8 cellular contexts compared by ENCODE assay signal in the genomic region with DNA sequence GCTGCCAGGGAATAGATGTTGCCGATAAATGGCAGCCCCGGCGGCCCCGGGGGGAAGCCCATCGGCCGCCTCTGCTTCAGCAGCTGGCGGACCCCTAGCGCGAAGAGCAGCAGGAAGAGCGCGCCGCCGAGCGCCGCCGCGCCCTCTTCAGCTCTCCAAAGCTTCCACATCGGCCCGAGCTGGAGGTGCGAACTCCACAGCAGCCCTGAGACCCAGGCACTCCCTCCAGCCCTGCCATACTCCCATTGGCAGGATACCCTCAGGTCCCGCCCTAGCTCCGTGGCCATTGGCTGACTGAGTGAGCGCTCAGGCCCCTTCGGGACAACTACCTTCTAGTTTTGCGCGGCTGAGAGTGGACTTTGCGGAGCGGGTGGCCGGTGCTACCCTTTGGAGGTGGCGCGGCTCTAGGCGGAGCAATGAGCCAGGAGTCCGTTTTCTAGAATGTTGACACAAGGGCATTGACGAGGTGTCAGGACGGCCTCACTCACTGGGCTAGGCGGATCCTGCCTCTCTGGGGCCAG. TPM values are rescaled to one million over a fixed set of nuclear protein-coding genes. Genes with fewer than 3 reads are reported as not detected.
A peak's percentile ranks its signal among the peaks of the same experiment; 100 is the strongest.
DNase-seq lines count a peak whose midpoint lies in the region; ATAC-seq, FAIRE-seq and TF ChIP-seq lines count a peak whose summit lies in the region.

A gene with protein sequence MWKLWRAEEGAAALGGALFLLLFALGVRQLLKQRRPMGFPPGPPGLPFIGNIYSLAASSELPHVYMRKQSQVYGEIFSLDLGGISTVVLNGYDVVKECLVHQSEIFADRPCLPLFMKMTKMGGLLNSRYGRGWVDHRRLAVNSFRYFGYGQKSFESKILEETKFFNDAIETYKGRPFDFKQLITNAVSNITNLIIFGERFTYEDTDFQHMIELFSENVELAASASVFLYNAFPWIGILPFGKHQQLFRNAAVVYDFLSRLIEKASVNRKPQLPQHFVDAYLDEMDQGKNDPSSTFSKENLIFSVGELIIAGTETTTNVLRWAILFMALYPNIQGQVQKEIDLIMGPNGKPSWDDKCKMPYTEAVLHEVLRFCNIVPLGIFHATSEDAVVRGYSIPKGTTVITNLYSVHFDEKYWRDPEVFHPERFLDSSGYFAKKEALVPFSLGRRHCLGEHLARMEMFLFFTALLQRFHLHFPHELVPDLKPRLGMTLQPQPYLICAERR (minus strand): TSS at position 196 of the 521 bp plus-strand sequence. CDS start 26 bp downstream, at position 170.

- no peak within 1 kb of the TSS for H2AK5ac ChIP-seq in trophoblast cell (ENCODE audit: low read length)

- H4K12ac ChIP-seq in trophoblast cell (ENCODE audit: low read depth, low read length): peak within 1 kb of the TSS; percentile 68

- peak within 1 kb of the TSS; percentile 54 for H3K14ac ChIP-seq in trophoblast cell (ENCODE audit: low read length)

- no peaks in the 10 kb centered on the region for H3K9me3 Mint-ChIP-seq in type B pancreatic cell

- H2BK120ac ChIP-seq in trophoblast cell (ENCODE audit: insufficient read depth, low read length, poor library complexity): peak within 1 kb of the TSS; percentile 34

- H3K9me3 ChIP-seq in adipocyte (ENCODE audit: control insufficient read depth, low read length) (no peaks in the 10 kb centered on the region), cardiac muscle cell (ENCODE audit: low read depth) (no peaks in the 10 kb centered on the region), trophoblast cell (ENCODE audit: insufficient read depth, low read depth, low read length) (no peaks in the 10 kb centered on the region)

- H3K79me1 ChIP-seq in trophoblast cell (ENCODE audit: low read length): peaks cover 8% of the 10 kb centered on the region

- no peak within 1 kb of the TSS for H3K4ac ChIP-seq in trophoblast cell (ENCODE audit: low read depth, low read length)

- H3K27me3 ChIP-seq in adipocyte (replicated peaks; ENCODE audit: control insufficient read depth, insufficient read depth, low read length) (no peaks in the 10 kb centered on the region), cardiac muscle cell (no peaks in the 10 kb centered on the region), trophoblast cell (ENCODE audit: insufficient read depth, low read length) (no peaks in the 10 kb centered on the region)

- H3K27ac ChIP-seq in cardiac muscle cell: peak within 1 kb of the TSS; percentile 10
- H3K27ac ChIP-seq in trophoblast cell (ENCODE audit: low read depth, low read length): peak within 1 kb of the TSS; percentile 41

- no peak for FAIRE-seq in GM12891 (lab: Jason Lieb, UNC)

- H3K4me1 ChIP-seq in adipocyte (ENCODE audit: control insufficient read depth, insufficient read depth, low read length) (peaks cover 21% of the 10 kb centered on the region), cardiac muscle cell (ENCODE audit: low read depth) (no peaks in the 10 kb centered on the region), trophoblast cell (ENCODE audit: control insufficient read depth in 1 of 2, insufficient read depth in 2 of 2, low read length in 2 of 2) (peaks cover 0 to 3% of the 10 kb centered on the region in 2 experiments)

- H4K8ac ChIP-seq in trophoblast cell (ENCODE audit: low read depth, low read length): peak within 1 kb of the TSS; percentile 90

- peak within 1 kb of the TSS; percentile 14 for H2BK5ac ChIP-seq in trophoblast cell (ENCODE audit: low read depth, low read length, poor library complexity)

- peak within 1 kb of the TSS; percentile 92 for H3K27ac Mint-ChIP-seq in type B pancreatic cell

- H3K36me3 Mint-ChIP-seq in type B pancreatic cell: peaks cover 3% of the 10 kb centered on the region

- TF ChIP-seq POLR2A in GM12891 (IDR thresholded peaks at IDR 0.05; ENCODE audit: low read depth, low read length): no peak

- H3K4me3 Mint-ChIP-seq in type B pancreatic cell: peak within 1 kb of the TSS; percentile 97

- no CpG with 5 or more reads among the region's 36 CpGs for WGBS in trophoblast cell (ENCODE audit: extremely low coverage, insufficient coverage, insufficient read length)

- DNase-seq in GM12891 (ENCODE audit: insufficient read length, low spot score) (peak; percentile 59), NCI-H1417 treated with DMSO at 0.1 percent for 48 hours (lab: John Stamatoyannopoulos, UW) (peak; percentile 88), SW480 (ENCODE audit: low spot score) (peak; percentile 98), adipocyte (ENCODE audit: low read depth) (peak; percentile 97), cardiac muscle cell (ENCODE audit: low read depth in 1 of 2, low spot score in 1 of 2) (peak; percentile 96 to 99), trophoblast cell (peak; percentile 89 to 98), type B pancreatic cell (ENCODE audit: extremely low spot score, unreplicated experiment) (peak; percentile 90)

- peak; percentile 9 for TF ChIP-seq CTCF in cardiac muscle cell (IDR thresholded peaks at IDR 0.05; ENCODE audit: low read depth, low read length)
- no peak for TF ChIP-seq CTCF in type B pancreatic cell (conservative IDR thresholded peaks at IDR 0.05)

- H3K79me2 ChIP-seq in trophoblast cell (ENCODE audit: control insufficient read depth, insufficient read depth, low read length, poor library complexity): no peaks in the 10 kb centered on the region

- no peak within 1 kb of the TSS for H2BK12ac ChIP-seq in trophoblast cell (ENCODE audit: low read length)

- peak within 1 kb of the TSS; percentile 38 for H3K18ac ChIP-seq in trophoblast cell (ENCODE audit: low read length)

- ATAC-seq in HG02798 (IDR thresholded peaks at IDR 0.05; ENCODE audit: poor library complexity, unreplicated experiment): peak; percentile 97

- no peak within 1 kb of the TSS for H3K23ac ChIP-seq in trophoblast cell (ENCODE audit: low read length)

- no peaks in the 10 kb centered on the region for H3K27me3 Mint-ChIP-seq in type B pancreatic cell

- H3K9ac ChIP-seq in adipocyte (ENCODE audit: low read length) (peak within 1 kb of the TSS; percentile 83), trophoblast cell (ENCODE audit: low read length) (peak within 1 kb of the TSS; percentile 51)

- peak within 1 kb of the TSS; percentile 76 for H4K91ac ChIP-seq in trophoblast cell (ENCODE audit: low read depth, low read length)

- H3K36me3 ChIP-seq in adipocyte (ENCODE audit: control insufficient read depth, insufficient read depth, low read length, severe bottlenecking) (no peaks in the 10 kb centered on the region), cardiac muscle cell (no peaks in the 10 kb centered on the region), trophoblast cell (ENCODE audit: control insufficient read depth in 1 of 2, insufficient read depth in 2 of 2, low read length in 2 of 2) (no peaks in the 10 kb centered on the region)

- H2AFZ ChIP-seq in trophoblast cell (ENCODE audit: insufficient read depth, low read length, poor library complexity): peak within 1 kb of the TSS; percentile 77

- peaks cover 7% of the 10 kb centered on the region for H3K4me1 Mint-ChIP-seq in type B pancreatic cell (ENCODE audit: unreplicated experiment)

- H3K4me2 ChIP-seq in trophoblast cell (ENCODE audit: low read length): peak within 1 kb of the TSS; percentile 95

- H3K4me3 ChIP-seq in adipocyte (ENCODE audit: low read length) (peak within 1 kb of the TSS; percentile 94), cardiac muscle cell (peak within 1 kb of the TSS; percentile 41), trophoblast cell (ENCODE audit: low read depth, low read length) (peak within 1 kb of the TSS; percentile 75)

TF ChIP-seq in GM12891, 5 proteins besides CTCF, POLR2A, EP300 and RAD21:
- TF ChIP-seq PAX5 (IDR thresholded peaks at IDR 0.05; ENCODE audit: insufficient read depth, low read length, severe bottlenecking) (no peak), POLR2AphosphoS5 (IDR thresholded peaks at IDR 0.05; ENCODE audit: low read depth, low read length) (no peak), SPI1 (IDR thresholded peaks at IDR 0.05; ENCODE audit: low read depth, low read length) (no peak), TAF1 (IDR thresholded peaks at IDR 0.05; ENCODE audit: low read depth, low read length) (no peak), POU2F2 (IDR thresholded peaks at IDR 0.05; ENCODE audit: low read depth, low read length) (no peak)

RNA-seq across cellular contexts. Expression of the gene that starts here (rescaled TPM):
- 0.95 TPM for polyA plus RNA-seq in GM12891 (2012; ENCODE audit: low read depth, missing spikeins)
- total RNA-seq in cardiac muscle cell (21.2 and 21.9 TPM in 2 replicates), type B pancreatic cell (ENCODE audit: low replicate concordance) (12.1 and 12.4 TPM in 2 replicates)
- polyA plus RNA-seq in cardiac muscle cell: 17.6 and 22.3 TPM in 2 replicates
- 12.5 and 13.4 TPM in 2 replicates for polyA plus RNA-seq in trophoblast cell (2013)

Comparison
In these comparisons a context has a peak if more than half of its experiments do, and no peak if none do; other contexts are left out.
1. Peak in every context shown above with its lines: DNase-seq, ATAC-seq, H3K4me3 ChIP-seq and H3K27ac ChIP-seq.
2. H3K4me3 ChIP-seq: peak in every context shown above with its lines; median percentile 94 in adipocyte; 75 in trophoblast cell; 41 in cardiac muscle cell.